29 cellular contexts compared by ENCODE assay signal in the genomic region with DNA sequence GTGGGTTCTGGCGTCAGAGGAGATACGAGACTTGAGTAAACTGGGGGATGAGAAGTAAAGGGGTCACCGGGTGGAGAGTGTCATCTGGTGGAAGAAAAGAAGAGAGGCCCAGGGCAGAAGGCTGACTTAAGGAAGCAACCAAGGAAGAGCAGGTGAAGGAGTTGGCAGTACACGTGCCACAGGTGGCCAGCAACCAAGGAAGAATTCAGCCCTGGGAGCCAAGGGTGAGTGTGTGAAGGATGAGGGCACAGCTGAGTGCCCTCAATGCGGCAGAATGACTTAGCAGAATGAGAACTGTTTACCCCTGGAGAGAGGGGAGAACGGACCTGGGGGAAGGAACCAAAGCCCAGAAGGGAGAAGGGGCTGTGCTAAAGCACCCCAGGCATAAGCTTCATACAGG.
DNase-seq lines count a peak whose midpoint lies in the region; ATAC-seq, FAIRE-seq and TF ChIP-seq lines count a peak whose summit lies in the region.
"Had no signal": no experiment of that assay in that cellular context is flagged by ENCODE, and none has a peak within 500 bp of the region (broad histone marks: within the 10 kb centered on the region; RNA-seq: fewer than 3 reads in every experiment).

No MANE protein-coding gene starts in this region.

- RAD21 ChIA-PET in GM12878 (lab: Charles Lee; ENCODE audit: unreplicated experiment): no interaction called here

- TF ChIP-seq EP300 in GM12878 (IDR thresholded peaks at IDR 0.05; ENCODE audit: borderline replicate concordance in 1 of 2, control insufficient read depth in 1 of 2, low read depth in 2 of 2, low read length in 2 of 2): no peak

- H3K36me3 ChIP-seq in HEK293 (ENCODE audit: control insufficient read depth in 2 of 2, insufficient read depth in 1 of 2, low read length in 2 of 2) (no peaks in the 10 kb centered on the region; a peak in 1 of 3 replicates), GM12878 (ENCODE audit: control insufficient read depth in 2 of 2, insufficient read depth in 2 of 2, low read length in 1 of 2) (no peaks in the 10 kb centered on the region), pancreas (no peaks in the 10 kb centered on the region), thyroid gland (no peaks in the 10 kb centered on the region)
- H3K36me3 ChIP-seq: BLaER1 treated with 17β-estradiol and CSF1 and Interleukin-3, amounts not matched to agents 10 nM and 100 nM had no signal

- FAIRE-seq in GM12878 (lab: Jason Lieb, UNC): no peak
- no peak for FAIRE-seq in pancreas (lab: Jason Lieb, UNC)
- FAIRE-seq: A549, GM18507, H54, HTR-8/SVneo had no signal

- H3K27me3 ChIP-seq in GM12878 (replicated peaks in 1 of 2; ENCODE audit: control insufficient read depth in 2 of 2, insufficient read depth in 2 of 2, low read length in 1 of 2): no peaks in the 10 kb centered on the region; a peak in 2 of 4 replicates
- no peaks in the 10 kb centered on the region for H3K27me3 ChIP-seq in pancreas
- no peaks in the 10 kb centered on the region for H3K27me3 ChIP-seq in thyroid gland
- H3K27me3 ChIP-seq: BLaER1 treated with 17β-estradiol and CSF1 and Interleukin-3, amounts not matched to agents 10 nM and 100 nM had no signal

- no TSS peak for BruUV-seq in GM12878 (replicated peaks; lab: Mats Ljungman, UMichigan)

- no peaks in the 10 kb centered on the region for H4K20me1 ChIP-seq in GM12878 (ENCODE audit: control insufficient read depth, insufficient read depth)
- H4K20me1 ChIP-seq: BLaER1 treated with 17β-estradiol and CSF1 and Interleukin-3, amounts not matched to agents 10 nM and 100 nM had no signal

- no peak overlapping the region for H2AFZ ChIP-seq in GM12878 (ENCODE audit: control insufficient read depth, low read depth, low read length)

- SMC1A ChIA-PET in GM12878 (lab: Charles Lee; ENCODE audit: uncharacterized antibody, unreplicated experiment): no interaction called here

- H3K27ac ChIP-seq in HEK293 (ENCODE audit: extremely low read depth, low read depth, low read length) (no peak overlapping the region), GM12878 (ENCODE audit: control insufficient read depth, insufficient read depth) (no peak overlapping the region), pancreas (no peak overlapping the region), thyroid gland (peak overlapping the region; percentile 81 to 92 (median 84))
- H3K27ac ChIP-seq: A549; BLaER1 treated with 17β-estradiol and CSF1 and Interleukin-3, amounts not matched to agents 10 nM and 100 nM; RWPE1 had no signal

- POLR2A ChIA-PET in HEK293 (lab: Yijun Ruan, JAX) (no interaction called here), GM12878 (lab: Charles Lee) (no interaction called here)

- H3K9me3 ChIP-seq in HEK293 (ENCODE audit: control insufficient read depth, insufficient read depth, low read depth, low read length) (no peaks in the 10 kb centered on the region), GM12878 (replicated peaks; ENCODE audit: control insufficient read depth, insufficient read depth, low read length) (no peaks in the 10 kb centered on the region), pancreas (no peaks in the 10 kb centered on the region), thyroid gland (no peaks in the 10 kb centered on the region)
- H3K9me3 ChIP-seq: A549; BLaER1 treated with 17β-estradiol and CSF1 and Interleukin-3, amounts not matched to agents 10 nM and 100 nM had no signal

- no peak overlapping the region for H3K9ac ChIP-seq in GM12878 (ENCODE audit: control insufficient read depth, insufficient read depth, low read length)
- H3K9ac ChIP-seq: BLaER1 treated with 17β-estradiol and CSF1 and Interleukin-3, amounts not matched to agents 10 nM and 100 nM had no signal

- H3K4me2 ChIP-seq in GM12878 (ENCODE audit: control insufficient read depth, insufficient read depth): no peak overlapping the region
- H3K4me2 ChIP-seq: A549; BLaER1 treated with 17β-estradiol and CSF1 and Interleukin-3, amounts not matched to agents 10 nM and 100 nM had no signal

- H3K4me1 ChIP-seq in HEK293 (ENCODE audit: control insufficient read depth, insufficient read depth, low read length): no peaks in the 10 kb centered on the region
- no peaks in the 10 kb centered on the region for H3K4me1 ChIP-seq in GM12878 (ENCODE audit: control insufficient read depth, insufficient read depth, low read length)
- H3K4me1 ChIP-seq in pancreas: peaks cover 0 to 11% (median 5%) of the 10 kb centered on the region in 3 donors
- H3K4me1 ChIP-seq in thyroid gland: peaks cover 27 to 32% of the 10 kb centered on the region in 2 donors
- H3K4me1 ChIP-seq: A549; BLaER1 treated with 17β-estradiol and CSF1 and Interleukin-3, amounts not matched to agents 10 nM and 100 nM had no signal

- TF ChIP-seq CTCF in HEK293 (tag by site-specific recombination; IDR thresholded peaks at IDR 0.05) (no peak), GM12878 (IDR thresholded peaks at IDR 0.05 in 2 of 3, conservative IDR thresholded peaks at IDR 0.05 in 1 of 3; ENCODE audit: control insufficient read depth in 2 of 3, extremely low read depth in 1 of 3, insufficient read depth in 1 of 3, low read depth in 3 of 3, low read length in 3 of 3) (0 out of 6 replicates have a peak, but pooled peaks of 1 of the 3 experiments have one; percentile 19), pancreas (IDR thresholded peaks at IDR 0.05) (no peak), thyroid gland (IDR thresholded peaks at IDR 0.05) (peak in 1 of 6 experiments; percentile 7)

- DNase-seq in GM12878 (ENCODE audit: low read depth, low spot score): no peak
- no peak for DNase-seq in pancreas
- peak; percentile 88 to 90 for DNase-seq in thyroid gland
- no peak for DNase-seq in G401 (ENCODE audit: low spot score)
- DNase-seq in NCI-H510A treated with DMSO at 0.1 percent for 48 hours (lab: John Stamatoyannopoulos, UW): no peak
- DNase-seq in activated CD4-positive, alpha-beta T cell treated with anti-CD3 and anti-CD28 coated beads, Interleukin-2, amount 50 U/mL, for 1 hour: no peak
- DNase-seq: AML-193; CD4-positive, alpha-beta memory T cell; COR-L47; DMS 273 treated with DMSO at 0.1 percent for 48 hours; DMS79; EL; GF-D8; KBM-7; MV-4-11; NCI-H1105 treated with DMSO at 0.1 percent for 48 hours; NCI-H146; NCI-H2029; NCI-H2227 treated with DMSO at 0.1 percent for 48 hours; NCI-H69; SHP77 treated with DMSO at 0.1 percent for 48 hours had no signal

- intact Hi-C loops in GM12878 (cut with micrococcal nuclease; ENCODE audit: unreplicated experiment): no loop called here
- intact Hi-C loops in pancreas (cut with DNase I): no loop called here
- intact Hi-C loops in thyroid gland (cut with DNase I): no loop called here

- TF ChIP-seq POLR2A in GM12878 (IDR thresholded peaks at IDR 0.05; ENCODE audit: low read depth, low read length): no peak
- peak in 1 of 2 donors; percentile 49 for TF ChIP-seq POLR2A in thyroid gland (IDR thresholded peaks at IDR 0.05)

- H3K4me3 ChIP-seq in HEK293 (ENCODE audit: low read depth, low read length): no peak overlapping the region
- no peak overlapping the region for H3K4me3 ChIP-seq in GM12878
- H3K4me3 ChIP-seq in pancreas: no peak overlapping the region
- no peak overlapping the region for H3K4me3 ChIP-seq in thyroid gland (replicated peaks in 1 of 3)
- H3K4me3 ChIP-seq: A549; BLaER1 treated with 17β-estradiol and CSF1 and Interleukin-3, amounts not matched to agents 10 nM and 100 nM had no signal

- no peaks in the 10 kb centered on the region for H3K79me2 ChIP-seq in GM12878 (ENCODE audit: control insufficient read depth, insufficient read depth, low read length)

- in situ Hi-C loops in GM12878 (cut with MboI) (no loop called here), G401 (cut with HindIII; ENCODE audit: low sequenced_read_pairs) (no loop called here)

- WGBS in GM12878 (ENCODE audit: insufficient coverage, insufficient replicate concordance, low lambda C conversion rate, missing lambda C conversion rate): 11% methylated on average over 6 of the region's 6 CpGs
- 58 to 68% methylated on average over 6 of the region's 6 CpGs for WGBS in pancreas, 2 donors
- WGBS in thyroid gland, 2 donors: 50 to 55% methylated on average over 6 of the region's 6 CpGs

- CTCF ChIA-PET in HEK293 (lab: Yijun Ruan, JAX): interaction anchor here (1.1 kb wide), 1 partner anchor 119 kb away, joined by 3 read pairs; no protein-coding TSS in a partner anchor
- CTCF ChIA-PET in GM12878 (lab: Yijun Ruan, JAX): no interaction called here

- ATAC-seq in GM12878 (no peak), pancreas (peak in 3 of 4 donors; percentile 36 to 62 (median 49))
- ATAC-seq: Panc1 had no signal

- peak; percentile 15; the same call in 1 of the 2 replicates for TF ChIP-seq RAD21 in GM12878 (IDR thresholded peaks at IDR 0.05; ENCODE audit: insufficient read depth, low read depth, low read length)

TF ChIP-seq in HEK293, 187 proteins besides CTCF, POLR2A, EP300 and RAD21 (continues in another document):
- no peak for TF ChIP-seq KLF7 (tag by site-specific recombination; IDR thresholded peaks at IDR 0.05; ENCODE audit: borderline replicate concordance)
- TF ChIP-seq SCRT1 (tag by site-specific recombination; IDR thresholded peaks at IDR 0.05; ENCODE audit: borderline replicate concordance): peak; percentile 77
- TF ChIP-seq BCL6B (tag by site-specific recombination; IDR thresholded peaks at IDR 0.05): no peak

TF ChIP-seq in GM12878, 131 proteins besides CTCF, POLR2A, EP300 and RAD21 (continues in another document):
- TF ChIP-seq SREBF1 (IDR thresholded peaks at IDR 0.05; ENCODE audit: low read length) (no peak), MXI1 (IDR thresholded peaks at IDR 0.05; ENCODE audit: low read depth, low read length) (no peak)

Comparison
In these comparisons a context has a peak if more than half of its experiments do, and no peak if none do; other contexts are left out.
1. H3K27ac ChIP-seq: peak in thyroid gland (3 of 3); none in HEK293 (single experiment), GM12878 (single experiment) and pancreas (0 of 4).
2. DNase-seq: peak in thyroid gland (2 of 2); none in GM12878 (single experiment), pancreas (0 of 6), G401 (single experiment), NCI-H510A treated with DMSO at 0.1 percent for 48 hours (single experiment) and activated CD4-positive, alpha-beta T cell treated with anti-CD3 and anti-CD28 coated beads, Interleukin-2, amount 50 U/mL, for 1 hour (single experiment).